ENCODE assay signal across 30 cellular contexts in the genomic region with DNA sequence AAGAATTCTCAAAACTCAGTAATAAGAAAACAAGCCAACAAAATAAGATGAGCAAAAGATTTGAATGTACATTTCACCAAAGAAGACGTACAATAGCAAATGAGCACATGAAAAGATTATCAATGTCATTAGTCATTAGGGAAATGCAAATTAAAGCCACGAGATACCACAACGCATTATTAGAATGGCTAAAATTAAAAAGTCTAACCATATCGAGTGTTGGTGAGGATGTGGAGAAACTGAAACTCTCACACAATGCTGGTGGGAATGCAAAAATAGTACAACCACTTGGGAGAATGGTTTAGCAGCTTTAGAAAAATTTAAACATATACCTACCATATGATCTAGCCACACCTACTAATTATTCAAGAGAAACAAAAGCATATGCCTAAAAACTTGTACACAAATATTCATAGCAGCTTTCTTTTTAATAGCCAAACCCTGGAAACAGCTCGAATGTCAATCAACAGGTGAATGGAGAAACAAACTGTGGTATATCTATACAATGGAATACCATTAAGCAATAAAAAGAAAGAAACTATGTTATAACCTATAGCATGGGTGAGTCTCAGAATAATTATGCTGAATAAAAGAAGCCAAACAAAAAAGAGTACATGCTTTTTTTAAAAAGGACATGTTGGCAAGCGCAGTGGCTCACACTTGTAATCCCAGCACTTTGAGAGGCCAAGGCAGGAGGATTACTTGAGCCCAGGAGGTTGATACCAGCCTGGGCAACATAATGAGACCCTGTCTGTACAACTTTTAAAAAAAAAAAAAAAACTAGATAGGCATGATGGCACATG.
"Had no signal": no experiment of that assay in that cellular context is flagged by ENCODE, and none has a peak within 500 bp of the region (broad histone marks: within the 10 kb centered on the region; RNA-seq: fewer than 3 reads in every experiment).

No MANE protein-coding gene starts in this region.

- H3K4me1 ChIP-seq: adrenal gland, body of pancreas, breast epithelium had no signal

- H3K27me3 ChIP-seq: adrenal gland, body of pancreas, brain microvascular endothelial cell, breast epithelium had no signal

- H3K27ac ChIP-seq: adrenal gland, body of pancreas, brain microvascular endothelial cell, breast epithelium, VCaP had no signal

- DNase-seq: activated B cell treated with CpG ODN at 0.5 μM for 24 hours; activated CD4-positive, alpha-beta memory T cell treated with anti-CD3 and anti-CD28 coated beads for 36 hours; activated CD4-positive, alpha-beta T cell treated with anti-CD3 and anti-CD28 coated beads for 4 hours; activated CD4-positive, alpha-beta T cell treated with anti-CD3 and anti-CD28 coated beads, Interleukin-2, amount 10 ng/mL, durations not matched to agents 24 days and 14 days; activated CD4-positive, alpha-beta T cell treated with anti-CD3 and anti-CD28 coated beads, Interleukin-2, amount 50 U/mL, for 1 hour; activated CD4-positive, alpha-beta T cell treated with anti-CD3 and anti-CD28 coated beads, Interleukin-2, amount 50 U/mL, for 4 hours; activated CD4-positive, CD25-positive, alpha-beta regulatory T cell treated with anti-CD3 and anti-CD28 coated beads, Interleukin-2, amount 50 U/mL, for 72 hours; activated CD8-positive, alpha-beta memory T cell treated with anti-CD3 and anti-CD28 coated beads, Interleukin-2, amount 50 U/mL, for 4 hours; activated CD8-positive, alpha-beta T cell treated with anti-CD3 and anti-CD28 coated beads for 36 hours; activated effector memory CD4-positive, alpha-beta T cell treated with anti-CD3 and anti-CD28 coated beads, Interleukin-2, amount 50 U/mL, for 16 hours; activated gamma-delta T cell treated with Interleukin-2 at 50 U/mL for 16 hours; activated naive CD4-positive, alpha-beta T cell; activated naive CD4-positive, alpha-beta T cell treated with anti-CD3 and anti-CD28 coated beads for 36 hours; activated naive CD4-positive, alpha-beta T cell treated with anti-CD3 and anti-CD28 coated beads, Interleukin-2, amount 50 U/mL, for 16 hours; activated naive CD8-positive, alpha-beta T cell treated with anti-CD3 and anti-CD28 coated beads for 36 hours; activated T-cell treated with anti-CD3 and anti-CD28 coated beads for 4 hours; activated T-cell treated with anti-CD3 and anti-CD28 coated beads, Interleukin-2, amount 50 U/mL, for 1 hour; activated T-cell treated with anti-CD3 and anti-CD28 coated beads, Interleukin-2, amount 50 U/mL, for 4 hours; activated T-cell treated with anti-CD3 and anti-CD28 coated beads, Interleukin-2, amount 50 U/mL, for 72 hours; adrenal gland; amniotic stem cell; body of pancreas; brain microvascular endothelial cell; central memory CD4-positive, alpha-beta T cell; T-helper 2 cell; T-helper 9 cell had no signal

- H3K36me3 ChIP-seq: adrenal gland, brain microvascular endothelial cell, breast epithelium had no signal

- ATAC-seq: activated CD8-positive, alpha-beta T cell treated with anti-CD3 and anti-CD28 coated beads for 36 hours; activated naive CD4-positive, alpha-beta T cell treated with anti-CD3 and anti-CD28 coated beads, Interleukin-2, amount 50 U/mL, for 72 hours; activated T-cell treated with anti-CD3 and anti-CD28 coated beads, Interleukin-2, amount 50 U/mL, for 4 hours; activated T-cell treated with anti-CD3 and anti-CD28 coated beads, Interleukin-2, amount 50 U/mL, for 72 hours; activated T-helper 17 cell treated with anti-CD3 and anti-CD28 coated beads, Interleukin-2, amount 50 U/mL, for 72 hours; body of pancreas had no signal

- H3K4me3 ChIP-seq: adrenal gland, body of pancreas, breast epithelium had no signal
